ENCODE assay signal across 8 cellular contexts in genomic region chr3:114624047-114624445, GRCh38.
A peak's percentile ranks its signal among the peaks of the same experiment; 100 is the strongest.
DNase-seq lines count a peak whose midpoint lies in the region; ATAC-seq lines count a peak whose summit lies in the region.

No MANE protein-coding gene starts in this region.

- no peak for ATAC-seq in HG02970 (IDR thresholded peaks at IDR 0.05; ENCODE audit: low FRiP score, unreplicated experiment)
- ATAC-seq in GM21526 (IDR thresholded peaks at IDR 0.05; ENCODE audit: low FRiP score, unreplicated experiment), result no peak

- peak overlapping the region; percentile 46 for H3K4me3 ChIP-seq in skeletal muscle cell (ENCODE audit: low read depth, low read length)

- DNase-seq in EH (ENCODE audit: low read depth) (peak; percentile 76), astrocyte of the hippocampus (ENCODE audit: low read depth, low spot score) (peak; percentile 75), hypothalamus (lab: John Stamatoyannopoulos, UW) (peak in 28 of 51 donors; percentile 3 to 60 (median 20)), skeletal muscle cell (ENCODE audit: low read depth) (no peak), NOMO-1 treated with DMSO at 0.1 percent for 48 hours (lab: John Stamatoyannopoulos, UW; ENCODE audit: unreplicated experiment) (no peak)
- no peak for DNase-seq in stimulated activated CD4-positive, alpha-beta T cell treated with anti-CD3 and anti-CD28 coated beads, Interleukin-2, amount 100 ng/mL, for 24 hours

Comparison
In these comparisons a context has a peak if more than half of its experiments do, and no peak if none do; other contexts are left out.
1. DNase-seq: peak in EH (single experiment), astrocyte of the hippocampus (single experiment) and hypothalamus (28 of 51); none in skeletal muscle cell (single experiment), stimulated activated CD4-positive, alpha-beta T cell treated with anti-CD3 and anti-CD28 coated beads, Interleukin-2, amount 100 ng/mL, for 24 hours (0 of 2) and NOMO-1 treated with DMSO at 0.1 percent for 48 hours (single experiment).